ENCODE assay signal across 13 cellular contexts in the genomic region with DNA sequence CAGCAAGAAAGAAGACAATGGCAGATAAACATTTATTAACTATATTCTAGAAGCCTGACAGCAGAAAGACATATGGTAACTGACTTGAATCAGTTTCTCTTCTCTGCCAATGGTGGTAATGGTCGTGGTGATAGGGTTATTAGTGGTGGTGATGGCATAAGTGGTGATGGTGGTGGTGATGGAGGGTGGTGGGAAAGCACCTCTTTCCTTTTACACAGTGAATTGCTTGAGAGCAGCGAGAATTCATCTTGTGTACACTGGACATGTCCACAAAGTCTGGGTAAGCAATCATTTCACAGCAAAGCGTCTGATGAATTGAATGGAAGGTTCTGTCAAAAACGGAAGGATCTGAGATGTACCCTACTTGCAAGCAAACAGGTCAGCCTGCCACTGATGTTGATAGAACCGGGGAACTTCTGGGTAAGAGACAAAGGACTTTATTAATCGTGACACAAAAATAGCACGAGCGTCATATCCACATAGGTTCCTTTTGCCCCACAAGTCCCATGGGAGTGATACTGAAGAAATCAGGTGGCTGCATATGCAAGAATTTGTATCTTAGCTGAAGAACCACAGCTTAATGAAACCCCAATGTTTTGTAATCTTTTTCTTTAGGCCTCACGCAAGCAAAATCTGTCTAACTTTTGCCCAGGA. TPM values are rescaled to one million over a fixed set of nuclear protein-coding genes. Genes with fewer than 3 reads are reported as not detected.
DNase-seq lines count a peak whose midpoint lies in the region; ATAC-seq lines count a peak whose summit lies in the region.
"Had no signal": no experiment of that assay in that cellular context is flagged by ENCODE, and none has a peak within 500 bp of the region (broad histone marks: within the 10 kb centered on the region; RNA-seq: fewer than 3 reads in every experiment).

No MANE protein-coding gene starts in this region.

- peak overlapping the region in 4 of 6 donors; percentile 19 to 87 (median 64) for H3K27ac Mint-ChIP-seq in naive B cell

- H3K9me3 Mint-ChIP-seq in naive B cell = no peaks in the 10 kb centered on the region

- DNase-seq in naive B cell = peak; percentile 33
- DNase-seq in NCI-H2171 treated with DMSO at 0.1 percent for 48 hours (lab: John Stamatoyannopoulos, UW) = no peak
- no peak for DNase-seq in activated CD8-positive, alpha-beta memory T cell treated with anti-CD3 and anti-CD28 coated beads, Interleukin-2, amount 50 U/mL, for 48 hours
- DNase-seq in DMS 273 (lab: John Stamatoyannopoulos, UW; ENCODE audit: unreplicated experiment) = no peak
- DNase-seq: activated CD8-positive, alpha-beta memory T cell treated with anti-CD3 and anti-CD28 coated beads for 24 hours; amniotic stem cell; Caco-2; NCI-H187 treated with DMSO at 0.1 percent for 48 hours; stimulated activated CD4-positive, alpha-beta T cell treated with anti-CD3 and anti-CD28 coated beads, Interleukin-2, amount 100 ng/mL, for 48 hours had no signal

- peaks cover 8 to 18% (median 10%) of the 10 kb centered on the region in 3 donors for H3K4me1 Mint-ChIP-seq in naive B cell

- H3K4me3 Mint-ChIP-seq in naive B cell = no peak overlapping the region

- ATAC-seq in GM18873 (IDR thresholded peaks at IDR 0.05; ENCODE audit: low FRiP score, unreplicated experiment) (peak; percentile 69), GM21723 (IDR thresholded peaks at IDR 0.05; ENCODE audit: unreplicated experiment) (peak; percentile 65), HG03159 (IDR thresholded peaks at IDR 0.05; ENCODE audit: unreplicated experiment) (peak; percentile 83), naive B cell (ENCODE audit: low read depth in 2 of 2) (peak; percentile 83 to 93), HG03045 (IDR thresholded peaks at IDR 0.05; ENCODE audit: unreplicated experiment) (no peak)

- no peaks in the 10 kb centered on the region for H3K36me3 Mint-ChIP-seq in naive B cell

- no peaks in the 10 kb centered on the region for H3K27me3 Mint-ChIP-seq in naive B cell

RNA-seq across cellular contexts. Expression of a gene that starts 23.5 kb away (rescaled TPM):
- 10 to 100 TPM; 54.7 to 83.0 (median 73.6) TPM for polyA plus RNA-seq in naive B cell (ENCODE audit: low read depth in 6 of 6)
